10 cellular contexts compared by ENCODE assay signal in the genomic region with DNA sequence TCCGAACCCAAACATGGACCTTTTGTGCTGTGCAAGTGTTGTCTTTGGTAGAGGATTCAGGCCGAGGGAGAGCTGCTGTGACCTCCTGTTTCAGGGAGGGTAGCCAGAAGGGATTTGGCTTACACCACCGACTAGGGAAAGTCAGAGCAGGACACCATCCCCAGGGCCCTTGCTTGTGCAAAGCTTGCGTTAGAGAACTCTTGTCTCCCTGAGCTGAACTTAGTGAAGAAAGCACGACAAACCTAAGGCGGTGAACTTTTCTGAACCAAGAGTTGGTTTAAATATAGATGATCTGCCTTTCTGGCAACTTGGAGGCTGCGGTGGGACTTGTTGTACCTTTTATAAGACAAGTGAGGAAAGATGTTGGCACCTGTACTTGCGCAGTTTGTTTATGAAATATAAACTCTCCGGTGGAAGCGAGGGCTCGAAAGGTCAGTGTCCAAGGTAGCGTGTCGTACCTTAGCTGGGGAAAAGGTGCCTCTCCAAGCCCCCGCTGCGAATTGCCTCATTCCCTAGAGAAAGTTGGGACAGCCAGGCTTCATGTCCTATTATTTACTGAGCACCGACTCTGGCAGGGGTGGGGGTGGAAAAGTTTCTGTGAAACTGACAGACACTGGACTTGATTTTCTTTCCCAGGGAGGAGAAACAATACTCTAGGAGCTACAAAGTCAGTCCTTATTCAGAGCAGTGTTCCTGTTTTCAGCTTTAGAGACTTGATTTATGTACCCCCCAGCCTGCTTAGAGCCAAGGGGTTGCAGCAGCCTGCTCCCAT. TPM values are rescaled to one million over a fixed set of nuclear protein-coding genes. Genes with fewer than 3 reads are reported as not detected.
DNase-seq lines count a peak whose midpoint lies in the region; ATAC-seq and TF ChIP-seq lines count a peak whose summit lies in the region.
"Had no signal": no experiment of that assay in that cellular context is flagged by ENCODE, and none has a peak within 500 bp of the region (broad histone marks: within the 10 kb centered on the region; RNA-seq: fewer than 3 reads in every experiment).

No MANE protein-coding gene starts in this region.

- H3K27ac ChIP-seq in neutrophil: peak overlapping the region; percentile 34

- H3K4me1 ChIP-seq in neutrophil (ENCODE audit: control insufficient read depth in 1 of 2, insufficient read depth in 1 of 2, low read depth in 1 of 2, low read length in 1 of 2): peaks cover 21 to 24% of the 10 kb centered on the region in 2 experiments

- peaks cover 12% of the 10 kb centered on the region for H3K36me3 ChIP-seq in neutrophil

- intact Hi-C loops in Right ventricle myocardium superior (cut with DNase I): no loop called here

- DNase-seq in AG10803 (ENCODE audit: low read depth) (peak; percentile 18), Right ventricle myocardium superior (peak; percentile 78)
- DNase-seq in stimulated activated naive CD4-positive, alpha-beta T cell treated with Interleukin-2 at 50 U/mL for 16 hours (lab: John Stamatoyannopoulos, UW): no peak
- no peak for DNase-seq in stimulated activated CD4-positive, alpha-beta T cell treated with anti-CD3 and anti-CD28 coated beads, Interleukin-1b, Interleukin-23, amount 100 ng/mL, for 48 hours
- DNase-seq: DMS53, NCI-H2171 had no signal

- H3K4me3 ChIP-seq in AG10803 (ENCODE audit: low read length) (peak overlapping the region; percentile 53), neutrophil (ENCODE audit: low read depth in 1 of 2, low read length in 1 of 2) (no peak overlapping the region)

- ATAC-seq in SK-N-SH treated with all-trans-retinoic acid at 6 μM for 48 hours: peak; percentile 4
- ATAC-seq in Right ventricle myocardium superior (ENCODE audit: poor library complexity): peak; percentile 68
- ATAC-seq in HG03045 (IDR thresholded peaks at IDR 0.05; ENCODE audit: unreplicated experiment): no peak
- no peak for ATAC-seq in HG03571 (IDR thresholded peaks at IDR 0.05; ENCODE audit: unreplicated experiment)

- TF ChIP-seq CTCF in AG10803 (conservative IDR thresholded peaks at IDR 0.05; ENCODE audit: low read length) (no peak), neutrophil (IDR thresholded peaks at IDR 0.05) (no peak)

- H3K27me3 ChIP-seq in neutrophil: no peaks in the 10 kb centered on the region

- no peaks in the 10 kb centered on the region for H3K9me3 ChIP-seq in neutrophil

TF ChIP-seq in SK-N-SH treated with all-trans-retinoic acid at 6 μM for 48 hours, 23 proteins besides CTCF, POLR2A, EP300 and RAD21:
- TF ChIP-seq RARB (CRISPR knock-in tag; IDR thresholded peaks at IDR 0.05) (no peak), BACH2 (CRISPR knock-in tag; IDR thresholded peaks at IDR 0.05; ENCODE audit: borderline replicate concordance) (no peak), PPARA (CRISPR knock-in tag; IDR thresholded peaks at IDR 0.05; ENCODE audit: borderline replicate concordance) (no peak), ZNF70 (CRISPR knock-in tag; IDR thresholded peaks at IDR 0.05) (no peak), ZNF8 (CRISPR knock-in tag; IDR thresholded peaks at IDR 0.05) (no peak), GLIS3 (CRISPR knock-in tag; IDR thresholded peaks at IDR 0.05) (no peak), ZNF565 (CRISPR knock-in tag; conservative IDR thresholded peaks at IDR 0.05; ENCODE audit: low read depth) (no peak), ISL1 (CRISPR knock-in tag; IDR thresholded peaks at IDR 0.05) (no peak)
- TF ChIP-seq, protein P1, sequence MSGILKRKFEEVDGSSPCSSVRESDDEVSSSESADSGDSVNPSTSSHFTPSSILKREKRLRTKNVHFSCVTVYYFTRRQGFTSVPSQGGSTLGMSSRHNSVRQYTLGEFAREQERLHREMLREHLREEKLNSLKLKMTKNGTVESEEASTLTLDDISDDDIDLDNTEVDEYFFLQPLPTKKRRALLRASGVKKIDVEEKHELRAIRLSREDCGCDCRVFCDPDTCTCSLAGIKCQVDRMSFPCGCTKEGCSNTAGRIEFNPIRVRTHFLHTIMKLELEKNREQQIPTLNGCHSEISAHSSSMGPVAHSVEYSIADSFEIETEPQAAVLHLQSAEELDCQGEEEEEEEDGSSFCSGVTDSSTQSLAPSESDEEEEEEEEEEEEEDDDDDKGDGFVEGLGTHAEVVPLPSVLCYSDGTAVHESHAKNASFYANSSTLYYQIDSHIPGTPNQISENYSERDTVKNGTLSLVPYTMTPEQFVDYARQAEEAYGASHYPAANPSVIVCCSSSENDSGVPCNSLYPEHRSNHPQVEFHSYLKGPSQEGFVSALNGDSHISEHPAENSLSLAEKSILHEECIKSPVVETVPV (CRISPR knock-in tag; IDR thresholded peaks at IDR 0.05): no peak
- TF ChIP-seq, protein P2, sequence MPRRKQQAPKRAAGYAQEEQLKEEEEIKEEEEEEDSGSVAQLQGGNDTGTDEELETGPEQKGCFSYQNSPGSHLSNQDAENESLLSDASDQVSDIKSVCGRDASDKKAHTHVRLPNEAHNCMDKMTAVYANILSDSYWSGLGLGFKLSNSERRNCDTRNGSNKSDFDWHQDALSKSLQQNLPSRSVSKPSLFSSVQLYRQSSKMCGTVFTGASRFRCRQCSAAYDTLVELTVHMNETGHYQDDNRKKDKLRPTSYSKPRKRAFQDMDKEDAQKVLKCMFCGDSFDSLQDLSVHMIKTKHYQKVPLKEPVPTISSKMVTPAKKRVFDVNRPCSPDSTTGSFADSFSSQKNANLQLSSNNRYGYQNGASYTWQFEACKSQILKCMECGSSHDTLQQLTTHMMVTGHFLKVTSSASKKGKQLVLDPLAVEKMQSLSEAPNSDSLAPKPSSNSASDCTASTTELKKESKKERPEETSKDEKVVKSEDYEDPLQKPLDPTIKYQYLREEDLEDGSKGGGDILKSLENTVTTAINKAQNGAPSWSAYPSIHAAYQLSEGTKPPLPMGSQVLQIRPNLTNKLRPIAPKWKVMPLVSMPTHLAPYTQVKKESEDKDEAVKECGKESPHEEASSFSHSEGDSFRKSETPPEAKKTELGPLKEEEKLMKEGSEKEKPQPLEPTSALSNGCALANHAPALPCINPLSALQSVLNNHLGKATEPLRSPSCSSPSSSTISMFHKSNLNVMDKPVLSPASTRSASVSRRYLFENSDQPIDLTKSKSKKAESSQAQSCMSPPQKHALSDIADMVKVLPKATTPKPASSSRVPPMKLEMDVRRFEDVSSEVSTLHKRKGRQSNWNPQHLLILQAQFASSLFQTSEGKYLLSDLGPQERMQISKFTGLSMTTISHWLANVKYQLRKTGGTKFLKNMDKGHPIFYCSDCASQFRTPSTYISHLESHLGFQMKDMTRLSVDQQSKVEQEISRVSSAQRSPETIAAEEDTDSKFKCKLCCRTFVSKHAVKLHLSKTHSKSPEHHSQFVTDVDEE (CRISPR knock-in tag; IDR thresholded peaks at IDR 0.05): no peak

RNA-seq across cellular contexts. Expression of a gene that starts 31.6 kb away (rescaled TPM):
- total RNA-seq in Right ventricle myocardium superior: 19.7 TPM

Comparison
In these comparisons a context has a peak if more than half of its experiments do, and no peak if none do; other contexts are left out.
1. DNase-seq: peak in AG10803 (single experiment) and Right ventricle myocardium superior (single experiment); none in stimulated activated naive CD4-positive, alpha-beta T cell treated with Interleukin-2 at 50 U/mL for 16 hours (single experiment) and stimulated activated CD4-positive, alpha-beta T cell treated with anti-CD3 and anti-CD28 coated beads, Interleukin-1b, Interleukin-23, amount 100 ng/mL, for 48 hours (single experiment).
2. ATAC-seq: peak in SK-N-SH treated with all-trans-retinoic acid at 6 μM for 48 hours (single experiment) and Right ventricle myocardium superior (single experiment); none in HG03045 (single experiment) and HG03571 (single experiment).